25 cellular contexts compared by ENCODE assay signal in genomic region chr14:96359959-96360358, GRCh38. TPM values are rescaled to one million over a fixed set of nuclear protein-coding genes. Genes with fewer than 3 reads are reported as not detected.
DNase-seq lines count a peak whose midpoint lies in the region; ATAC-seq, FAIRE-seq and TF ChIP-seq lines count a peak whose summit lies in the region.
"Had no signal": no experiment of that assay in that cellular context is flagged by ENCODE, and none has a peak within 500 bp of the region (broad histone marks: within the 10 kb centered on the region; RNA-seq: fewer than 3 reads in every experiment).

No MANE protein-coding gene starts in this region.

- peaks cover 38 to 66% (median 52%) of the 10 kb centered on the region in 7 donors for H3K4me1 Mint-ChIP-seq in naive thymus-derived CD4-positive, alpha-beta T cell
- peaks cover 31% of the 10 kb centered on the region for H3K4me1 Mint-ChIP-seq in MCF 10A (ENCODE audit: insufficient read depth, unreplicated experiment)

- H3K4me3 Mint-ChIP-seq in naive thymus-derived CD4-positive, alpha-beta T cell, result peak overlapping the region in 6 of 10 donors; percentile 5 to 45 (median 18)
- H3K4me3 Mint-ChIP-seq in MCF 10A (ENCODE audit: unreplicated experiment), result no peak overlapping the region
- H3K4me3 Mint-ChIP-seq: B cell, CD14-positive monocyte had no signal

- peaks cover 33% of the 10 kb centered on the region for H3K4me1 ChIP-seq in Karpas-422 (ENCODE audit: low read length)
- peaks cover 19 to 24% of the 10 kb centered on the region in 2 donors for H3K4me1 ChIP-seq in naive thymus-derived CD4-positive, alpha-beta T cell (ENCODE audit: control insufficient read depth in 2 of 2, insufficient read depth in 2 of 2, low read length in 2 of 2)
- peaks cover 14 to 17% of the 10 kb centered on the region in 2 experiments; a peak in 3 of 4 replicates for H3K4me1 ChIP-seq in SK-N-SH (ENCODE audit: control insufficient read depth in 1 of 2, insufficient read depth in 2 of 2, low read depth in 1 of 2, low read length in 1 of 2)
- peaks cover 8% of the 10 kb centered on the region for H3K4me1 ChIP-seq in colonic mucosa
- H3K4me1 ChIP-seq: SJCRH30 had no signal

- peak; percentile 46 for FAIRE-seq in D721Med (lab: Jason Lieb, UNC)
- FAIRE-seq: A549, GM19239, H1, RCC 7860 had no signal

- POLR2A ChIA-PET in naive thymus-derived CD4-positive, alpha-beta T cell (lab: Charles Lee), result no interaction called here
- POLR2A ChIA-PET in MCF 10A (lab: Yijun Ruan, JAX), result no interaction called here
- POLR2A ChIA-PET in SK-N-SH (lab: Yijun Ruan, JAX), result no interaction called here

- H3K79me2 ChIP-seq in Karpas-422 (ENCODE audit: low read length) (peaks cover 96% of the 10 kb centered on the region), SU-DHL-6 (ENCODE audit: insufficient read depth, low read length) (peaks cover 45% of the 10 kb centered on the region), SK-N-SH (ENCODE audit: insufficient read depth) (peaks cover 89% of the 10 kb centered on the region)

- H3K27me3 Mint-ChIP-seq in naive thymus-derived CD4-positive, alpha-beta T cell, result no peaks in the 10 kb centered on the region
- no peaks in the 10 kb centered on the region for H3K27me3 Mint-ChIP-seq in MCF 10A (ENCODE audit: insufficient read depth, unreplicated experiment)
- H3K27me3 Mint-ChIP-seq: B cell had no signal

- peak overlapping the region; percentile 88 for H3K4me2 ChIP-seq in Karpas-422 (ENCODE audit: low read depth, low read length, poor library complexity, severe bottlenecking)
- H3K4me2 ChIP-seq in SU-DHL-6 (ENCODE audit: low read depth, low read length, poor library complexity, severe bottlenecking), result peak overlapping the region; percentile 11
- H3K4me2 ChIP-seq in SK-N-SH, result no peak overlapping the region
- H3K4me2 ChIP-seq: A549 had no signal

- H3K27ac Mint-ChIP-seq in naive thymus-derived CD4-positive, alpha-beta T cell, result peak overlapping the region in 1 of 9 donors; percentile 21
- H3K27ac Mint-ChIP-seq in MCF 10A (ENCODE audit: low read depth, unreplicated experiment), result no peak overlapping the region
- H3K27ac Mint-ChIP-seq: B cell, CD14-positive monocyte had no signal

- peaks cover under 1 to 9% (median 5%) of the 10 kb centered on the region in 5 donors for H3K36me3 Mint-ChIP-seq in naive thymus-derived CD4-positive, alpha-beta T cell
- no peaks in the 10 kb centered on the region for H3K36me3 Mint-ChIP-seq in MCF 10A (ENCODE audit: insufficient read depth, unreplicated experiment)

- TF ChIP-seq RAD21 in SK-N-SH (IDR thresholded peaks at IDR 0.05; ENCODE audit: low read length), result no peak

- ATAC-seq in naive thymus-derived CD4-positive, alpha-beta T cell, result no peak
- ATAC-seq: A549, HCT116 had no signal

- peaks cover 8% of the 10 kb centered on the region for H4K20me1 ChIP-seq in Karpas-422 (ENCODE audit: insufficient read depth, low read depth, low read length)
- H4K20me1 ChIP-seq in SU-DHL-6 (ENCODE audit: low read depth, low read length), result no peaks in the 10 kb centered on the region
- H4K20me1 ChIP-seq in SK-N-SH (ENCODE audit: insufficient read depth), result no peaks in the 10 kb centered on the region; the same call in 1 of the 2 replicates

- DNase-seq in D721Med (ENCODE audit: insufficient read length, low spot score), result no peak
- DNase-seq in Karpas-422, result no peak
- no peak for DNase-seq in naive thymus-derived CD4-positive, alpha-beta T cell
- no peak for DNase-seq in putamen (ENCODE audit: low spot score)
- no peak for DNase-seq in MCF 10A (ENCODE audit: unreplicated experiment)
- no peak for DNase-seq in SK-N-SH
- DNase-seq in colonic mucosa, result no peak
- DNase-seq: DMS153; GDM1; Kasumi-1; MM.1S; NCI-H1092; NCI-H1436; NCI-H1930; NCI-H748 treated with DMSO at 0.1 percent for 48 hours; NK-92 treated with Interleukin-12 subunit alpha and Interleukin-12 subunit beta, amount 100 ng/mL, for 24 hours; SJCRH30 had no signal

- BruUV-seq in MCF 10A (replicated peaks; lab: Mats Ljungman, UMichigan), result no TSS peak

- H3K9me3 ChIP-seq in Karpas-422 (ENCODE audit: low read length) (no peaks in the 10 kb centered on the region), SU-DHL-6 (ENCODE audit: insufficient read depth, low read length) (no peaks in the 10 kb centered on the region), SK-N-SH (no peaks in the 10 kb centered on the region), colonic mucosa (no peaks in the 10 kb centered on the region)
- no peaks in the 10 kb centered on the region for H3K9me3 ChIP-seq in naive thymus-derived CD4-positive, alpha-beta T cell (ENCODE audit: control insufficient read depth in 2 of 3, low read length in 3 of 3)
- H3K9me3 ChIP-seq: A549, SJCRH30 had no signal

- no peaks in the 10 kb centered on the region for H3K9me3 Mint-ChIP-seq in naive thymus-derived CD4-positive, alpha-beta T cell
- H3K9me3 Mint-ChIP-seq in MCF 10A (ENCODE audit: unreplicated experiment), result no peaks in the 10 kb centered on the region
- H3K9me3 Mint-ChIP-seq: CD14-positive monocyte had no signal

- no peak for TF ChIP-seq CTCF in D721Med (IDR thresholded peaks at IDR 0.05; ENCODE audit: insufficient read depth, missing control alignments)
- TF ChIP-seq CTCF in SU-DHL-6 (IDR thresholded peaks at IDR 0.05; ENCODE audit: insufficient read depth, low read length, poor library complexity, severe bottlenecking), result no peak
- TF ChIP-seq CTCF in MCF 10A (IDR thresholded peaks at IDR 0.05; ENCODE audit: unreplicated experiment), result no peak
- no peak for TF ChIP-seq CTCF in SK-N-SH (IDR thresholded peaks at IDR 0.05)
- TF ChIP-seq CTCF in colonic mucosa (IDR thresholded peaks at IDR 0.05), result no peak

- H2AFZ ChIP-seq in Karpas-422 (ENCODE audit: low read length) (no peak overlapping the region), SU-DHL-6 (ENCODE audit: low read depth, low read length, severe bottlenecking) (no peak overlapping the region), SK-N-SH (ENCODE audit: low read depth) (no peak overlapping the region)

- H3K27me3 ChIP-seq in Karpas-422 (ENCODE audit: low read length), result no peaks in the 10 kb centered on the region
- no peaks in the 10 kb centered on the region for H3K27me3 ChIP-seq in SU-DHL-6 (ENCODE audit: low read length)
- no peaks in the 10 kb centered on the region for H3K27me3 ChIP-seq in naive thymus-derived CD4-positive, alpha-beta T cell (ENCODE audit: control insufficient read depth in 2 of 2, insufficient read depth in 2 of 2, low read length in 2 of 2)
- no peaks in the 10 kb centered on the region for H3K27me3 ChIP-seq in SK-N-SH (ENCODE audit: insufficient read depth)
- no peaks in the 10 kb centered on the region for H3K27me3 ChIP-seq in colonic mucosa
- H3K27me3 ChIP-seq: SJCRH30 had no signal

- no peak overlapping the region for H3K9ac ChIP-seq in Karpas-422 (ENCODE audit: low read length)
- H3K9ac ChIP-seq in SU-DHL-6 (ENCODE audit: low read length), result no peak overlapping the region
- H3K9ac ChIP-seq in SK-N-SH, result no peak overlapping the region
- no peak overlapping the region for H3K9ac ChIP-seq in colonic mucosa (ENCODE audit: low read depth in 2 of 2, low read length in 2 of 2)

- H3K27ac ChIP-seq in Karpas-422 (ENCODE audit: low read length) (0 out of 2 replicates have a peak overlapping the region, but pooled peaks have one; percentile 2), SU-DHL-6 (ENCODE audit: low read depth, low read length) (no peak overlapping the region), SK-N-SH (ENCODE audit: low read depth in 2 of 2, low read length in 1 of 2) (no peak overlapping the region), colonic mucosa (no peak overlapping the region)
- no peak overlapping the region for H3K27ac ChIP-seq in naive thymus-derived CD4-positive, alpha-beta T cell (ENCODE audit: low read depth, low read length)
- H3K27ac ChIP-seq: A549, SJCRH30 had no signal

- H3K9me2 ChIP-seq in Karpas-422 (replicated peaks; ENCODE audit: insufficient read depth, low read length) (no peaks in the 10 kb centered on the region), SU-DHL-6 (replicated peaks; ENCODE audit: insufficient read depth, low read length) (no peaks in the 10 kb centered on the region), SK-N-SH (no peaks in the 10 kb centered on the region)

- no peaks in the 10 kb centered on the region for H3F3A ChIP-seq in SU-DHL-6 (ENCODE audit: insufficient read depth)
- no peaks in the 10 kb centered on the region for H3F3A ChIP-seq in SK-N-SH (replicated peaks; ENCODE audit: insufficient read depth)

- CTCF ChIA-PET in naive thymus-derived CD4-positive, alpha-beta T cell (lab: Charles Lee), result no interaction called here
- CTCF ChIA-PET in MCF 10A (lab: Yijun Ruan, JAX), result no interaction called here
- CTCF ChIA-PET in SK-N-SH (lab: Yijun Ruan, JAX), result no interaction called here

- H3K36me3 ChIP-seq in Karpas-422 (ENCODE audit: insufficient read depth, low read length), result peaks cover 11% of the 10 kb centered on the region; the same call in 1 of the 2 replicates
- H3K36me3 ChIP-seq in SU-DHL-6 (ENCODE audit: low read length), result no peaks in the 10 kb centered on the region
- H3K36me3 ChIP-seq in naive thymus-derived CD4-positive, alpha-beta T cell (ENCODE audit: control insufficient read depth in 2 of 3, insufficient read depth in 3 of 3, low read length in 3 of 3), result peaks cover 0 to 9% (median 0%) of the 10 kb centered on the region in 3 experiments
- H3K36me3 ChIP-seq in SK-N-SH (replicated peaks in 1 of 2; ENCODE audit: control insufficient read depth in 1 of 2, insufficient read depth in 2 of 2, low read length in 1 of 2), result peaks cover 0 to 3% of the 10 kb centered on the region in 2 experiments
- no peaks in the 10 kb centered on the region for H3K36me3 ChIP-seq in colonic mucosa
- H3K36me3 ChIP-seq: SJCRH30 had no signal

- TF ChIP-seq EP300 in SK-N-SH (IDR thresholded peaks at IDR 0.05; ENCODE audit: borderline replicate concordance in 1 of 2, low read depth in 1 of 2, low read length in 1 of 2), result no peak

- H3K4me3 ChIP-seq in Karpas-422 (ENCODE audit: low read length) (peak overlapping the region; percentile 72), SU-DHL-6 (ENCODE audit: insufficient read depth, low read length, poor library complexity, severe bottlenecking) (no peak overlapping the region), SK-N-SH (ENCODE audit: low read depth in 2 of 2, low read length in 1 of 2) (no peak overlapping the region), colonic mucosa (no peak overlapping the region)
- no peak overlapping the region for H3K4me3 ChIP-seq in naive thymus-derived CD4-positive, alpha-beta T cell (ENCODE audit: low read length)
- H3K4me3 ChIP-seq: A549, SJCRH30 had no signal

- intact Hi-C loops in naive thymus-derived CD4-positive, alpha-beta T cell (cut with micrococcal nuclease), result loop anchor here (5.0 to 10.0 kb wide), 4 partner anchors 235 to 1205 kb away; partner anchors contain the start of genes DICER1 (in 2 of the 2) and VRK1 (in 1 of the 2)
- intact Hi-C loops in MCF 10A (cut with micrococcal nuclease) (no loop called here), colonic mucosa (cut with DNase I) (loop anchor here (10.0 kb wide), 1 partner anchor 65 kb away; no protein-coding TSS in a partner anchor)

RNA-seq across cellular contexts. Expression of gene ATG2B, which starts 3.2 kb away (rescaled TPM):
- 53.9 and 60.8 TPM in 2 replicates for total RNA-seq in Karpas-422 (2014; rRNA removed; shearing (Covaris generic); ENCODE audit: low replicate concordance)
- 10 to 100 TPM; 22.7 to 43.4 (median 34.3) TPM for total RNA-seq in naive thymus-derived CD4-positive, alpha-beta T cell
- polyA plus RNA-seq in naive thymus-derived CD4-positive, alpha-beta T cell, result 1 to 10 TPM; 1.8 to 2.5 TPM
- total RNA-seq in MCF 10A (2022) (20.5 and 22.2 TPM in 2 replicates), colonic mucosa (10 to 100 TPM; 13.6 to 20.8 TPM)
- polyA plus RNA-seq in SK-N-SH (2012; rRNA removed), result 5.8 and 7.5 TPM in 2 replicates
- 4.6 and 5.8 TPM in 2 replicates for polyA plus RNA-seq in SK-N-SH (2012; cell fraction: cytosol; rRNA removed)
- polyA plus RNA-seq in SK-N-SH (2012; cell fraction: nucleus; rRNA removed), result 12.6 and 20.0 TPM in 2 replicates

RNA-seq across cellular contexts. Expression of gene GSKIP, which starts 3.4 kb away (rescaled TPM):
- 20.5 and 53.3 TPM in 2 replicates for total RNA-seq in Karpas-422 (2014; rRNA removed; shearing (Covaris generic); ENCODE audit: low replicate concordance)
- total RNA-seq in naive thymus-derived CD4-positive, alpha-beta T cell, result 10 to 100 TPM in 3 of 5 experiments, 1 to 10 TPM in 2; 6.7 to 17.7 (median 14.9) TPM
- polyA plus RNA-seq in naive thymus-derived CD4-positive, alpha-beta T cell, result 10 to 100 TPM; 21.1 to 22.1 TPM
- 19.8 and 22.5 TPM in 2 replicates for total RNA-seq in MCF 10A (2022)
- polyA plus RNA-seq in SK-N-SH (2012; rRNA removed), result 13.6 and 18.2 TPM in 2 replicates
- 27.1 and 28.5 TPM in 2 replicates for polyA plus RNA-seq in SK-N-SH (2012; cell fraction: cytosol; rRNA removed)
- 3.3 and 9.6 TPM in 2 replicates for polyA plus RNA-seq in SK-N-SH (2012; cell fraction: nucleus; rRNA removed)
- total RNA-seq in colonic mucosa, result 100 to 1,000 TPM; 107 to 168 TPM

RNA-seq across cellular contexts. Expression of gene AK7, which starts 32.0 kb away (rescaled TPM):
- 4.7 and 9.5 TPM in 2 replicates for total RNA-seq in Karpas-422 (2014; rRNA removed; shearing (Covaris generic); ENCODE audit: low replicate concordance)
- total RNA-seq in naive thymus-derived CD4-positive, alpha-beta T cell, result under 1 TPM in 3 of 5 experiments, not detected in 2; 0.19 to 0.67 (median 0.58) TPM
- under 1 TPM; 0.05 to 0.64 TPM for polyA plus RNA-seq in naive thymus-derived CD4-positive, alpha-beta T cell
- 0.21 and 0.52 TPM in 2 replicates for total RNA-seq in MCF 10A (2022)
- 2.1 and 2.3 TPM in 2 replicates for polyA plus RNA-seq in SK-N-SH (2012; rRNA removed)
- 1.6 and 2.1 TPM in 2 replicates for polyA plus RNA-seq in SK-N-SH (2012; cell fraction: cytosol; rRNA removed)
- polyA plus RNA-seq in SK-N-SH (2012; cell fraction: nucleus; rRNA removed), result 1.2 and 1.9 TPM in 2 replicates
- total RNA-seq in colonic mucosa, result 1 to 10 TPM; 6.2 to 8.6 TPM
- total RNA-seq: SJCRH30 had no signal
